14 cellular contexts compared by ENCODE assay signal in the genomic region with DNA sequence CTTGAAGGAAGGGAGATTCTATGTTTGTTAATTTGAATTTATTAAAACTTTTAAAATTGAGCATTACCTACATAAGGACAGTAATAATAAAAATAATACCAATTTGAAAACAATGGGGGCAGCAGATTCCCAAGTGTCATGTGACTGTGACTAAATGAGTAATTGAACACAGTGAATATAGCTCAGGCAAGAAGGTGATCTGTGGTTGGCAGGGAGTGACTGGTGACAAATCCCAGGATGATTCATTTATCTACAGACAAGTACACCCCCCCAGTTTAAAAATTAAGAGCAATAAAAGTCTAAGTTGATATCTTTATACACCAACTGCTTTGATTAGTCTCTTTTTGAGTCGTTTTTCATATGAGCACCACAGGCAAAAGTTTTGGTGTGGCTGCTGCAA.
DNase-seq lines count a peak whose midpoint lies in the region; TF ChIP-seq lines count a peak whose summit lies in the region.
"Had no signal": no experiment of that assay in that cellular context is flagged by ENCODE, and none has a peak within 500 bp of the region (broad histone marks: within the 10 kb centered on the region; RNA-seq: fewer than 3 reads in every experiment).

No MANE protein-coding gene starts in this region.

- H4K20me1 ChIP-seq in osteoblast (ENCODE audit: insufficient read depth, low read length) = no peaks in the 10 kb centered on the region

- no peak for TF ChIP-seq POLR2A in spleen (IDR thresholded peaks at IDR 0.05)

- H3K4me1 ChIP-seq in spleen (peaks cover 0 to 22% (median 0%) of the 10 kb centered on the region in 6 donors), osteoblast (ENCODE audit: insufficient read depth, low read length) (peaks cover 23% of the 10 kb centered on the region)

- no peaks in the 10 kb centered on the region for H3K79me2 ChIP-seq in osteoblast (ENCODE audit: insufficient read depth, low read length)

- in situ Hi-C loops in Caki2 (cut with HindIII; ENCODE audit: low pct_unique_long_range_greater_than_20kb, low sequenced_read_pairs) = no loop called here

- no peak for TF ChIP-seq CTCF in spleen (IDR thresholded peaks at IDR 0.05 in 8 of 11, conservative IDR thresholded peaks at IDR 0.05 in 3 of 11)
- TF ChIP-seq CTCF in osteoblast (IDR thresholded peaks at IDR 0.05; ENCODE audit: extremely low read depth, low read depth, low read length) = no peak

- H3K36me3 ChIP-seq in spleen = peaks cover 0 to 10% (median 0%) of the 10 kb centered on the region in 6 donors
- H3K36me3 ChIP-seq in osteoblast (ENCODE audit: insufficient read depth, low read length) = no peaks in the 10 kb centered on the region
- H3K36me3 ChIP-seq: thoracic aorta had no signal

- no peak overlapping the region for H2AFZ ChIP-seq in osteoblast (ENCODE audit: low read length)

- no peaks in the 10 kb centered on the region for H3K27me3 ChIP-seq in spleen (replicated peaks in 1 of 7)
- no peaks in the 10 kb centered on the region for H3K27me3 ChIP-seq in osteoblast (ENCODE audit: insufficient read depth, low read length)

- intact Hi-C loops in spleen (cut with DNase I; ENCODE audit: low total_unique reads) = no loop called here

- WGBS in spleen, 5 donors = 71 to 80% (median 71%) methylated on average over 1 of the region's 1 CpG

- no peak overlapping the region for H3K27ac ChIP-seq in epithelial cell of prostate
- no peak overlapping the region for H3K27ac ChIP-seq in spleen
- no peak overlapping the region for H3K27ac ChIP-seq in osteoblast (ENCODE audit: low read depth, low read length)
- H3K27ac ChIP-seq: thoracic aorta had no signal

- no peaks in the 10 kb centered on the region for H3K9me3 ChIP-seq in spleen
- H3K9me3 ChIP-seq in osteoblast (ENCODE audit: low read depth, low read length) = no peaks in the 10 kb centered on the region
- H3K9me3 ChIP-seq: thoracic aorta had no signal

- peak; percentile 23 to 27 for DNase-seq in activated CD4-positive, alpha-beta T cell treated with anti-CD3 and anti-CD28 coated beads for 4 hours
- no peak for DNase-seq in activated CD4-positive, alpha-beta T cell treated with anti-CD3 and anti-CD28 coated beads, Interleukin-2, amount 50 U/mL, for 1 hour
- DNase-seq in Caki2 (ENCODE audit: low read depth) (peak; percentile 16), NCI-H446 (lab: John Stamatoyannopoulos, UW) (peak; percentile 36 to 43), epithelial cell of prostate (ENCODE audit: low read depth, low spot score) (peak; percentile 8), Ammon's horn (ENCODE audit: low spot score) (no peak), spleen (no peak), osteoblast (ENCODE audit: insufficient read length, low spot score, missing footprints) (no peak)
- DNase-seq: hypothalamus, NCI-H1694, NCI-H510A treated with DMSO at 0.1 percent for 48 hours, posterior cingulate gyrus had no signal

- H3K4me3 ChIP-seq in spleen (no peak overlapping the region), osteoblast (ENCODE audit: insufficient read depth, low read length) (no peak overlapping the region)
- H3K4me3 ChIP-seq: K562, thoracic aorta had no signal

- no peak overlapping the region for H3K4me2 ChIP-seq in osteoblast (ENCODE audit: insufficient read depth, low read length)

Comparison
In these comparisons a context has a peak if more than half of its experiments do, and no peak if none do; other contexts are left out.
1. DNase-seq: peak in activated CD4-positive, alpha-beta T cell treated with anti-CD3 and anti-CD28 coated beads for 4 hours (2 of 2), Caki2 (single experiment), NCI-H446 (2 of 2) and epithelial cell of prostate (single experiment); none in activated CD4-positive, alpha-beta T cell treated with anti-CD3 and anti-CD28 coated beads, Interleukin-2, amount 50 U/mL, for 1 hour (single experiment), Ammon's horn (single experiment), spleen (single experiment) and osteoblast (single experiment).